In the genomic region with DNA sequence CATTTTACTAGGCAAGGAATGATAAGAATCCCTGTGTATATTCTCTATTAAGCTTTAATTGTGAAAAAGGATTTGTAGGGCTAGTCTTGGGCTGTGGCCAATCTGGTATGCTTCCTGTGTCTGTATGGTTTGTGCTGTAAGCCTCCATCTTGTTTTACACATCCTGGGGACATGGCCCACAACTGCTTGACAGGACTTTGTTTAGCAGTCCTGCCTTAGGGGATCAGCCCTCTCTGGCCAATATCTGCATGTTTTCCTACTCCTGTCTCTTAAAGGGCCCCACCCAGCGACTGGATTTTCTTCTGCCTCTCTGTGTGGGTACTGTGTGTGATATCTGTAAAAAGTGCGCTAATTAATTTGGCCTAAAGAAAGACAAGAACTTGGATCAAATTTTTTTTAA, we compare ENCODE assay signal across 23 cellular contexts.
"Had no signal": no experiment of that assay in that cellular context is flagged by ENCODE, and none has a peak within 500 bp of the region (broad histone marks: within the 10 kb centered on the region; RNA-seq: fewer than 3 reads in every experiment).

No MANE protein-coding gene starts in this region.

- H3K27ac Mint-ChIP-seq: activated CD4-positive, alpha-beta memory T cell treated with anti-CD3 and anti-CD28 coated beads, Interleukin-2, amount 10 ng/mL, durations not matched to agents 7 days and 5 days; activated CD8-positive, alpha-beta memory T cell treated with anti-CD3 and anti-CD28 coated beads, Interleukin-2, amount 10 ng/mL, durations not matched to agents 7 days and 5 days; activated naive CD4-positive, alpha-beta T cell treated with anti-CD3 and anti-CD28 coated beads, Interleukin-2, amount 10 ng/mL, durations not matched to agents 7 days and 5 days; dendritic cell treated with granulocyte-macrophage colony-stimulating factor and Interleukin-4, amounts not matched to agents 40 ng/mL and 50 ng/mL, for 4 days; naive thymus-derived CD4-positive, alpha-beta T cell; stimulated activated naive B cell treated with anti-CD40 and anti-IgM and Interleukin-4, amounts not matched to agents 10 μg/mL and 1 μg/mL and 100 μg/mL, for 72 hours; type B pancreatic cell had no signal

- H3K4me3 ChIP-seq: body of pancreas, heart right ventricle, left lung, lung, sigmoid colon, thoracic aorta, vagina had no signal

- H3K4me3 Mint-ChIP-seq: activated CD4-positive, alpha-beta memory T cell treated with anti-CD3 and anti-CD28 coated beads, Interleukin-2, amount 10 ng/mL, durations not matched to agents 7 days and 5 days; activated CD8-positive, alpha-beta memory T cell treated with anti-CD3 and anti-CD28 coated beads, Interleukin-2, amount 10 ng/mL, durations not matched to agents 7 days and 5 days; activated naive CD4-positive, alpha-beta T cell treated with anti-CD3 and anti-CD28 coated beads, Interleukin-2, amount 10 ng/mL, durations not matched to agents 7 days and 5 days; dendritic cell treated with granulocyte-macrophage colony-stimulating factor and Interleukin-4, amounts not matched to agents 40 ng/mL and 50 ng/mL, for 4 days; naive thymus-derived CD4-positive, alpha-beta T cell; neural crest cell; stimulated activated naive B cell treated with anti-CD40 and anti-IgM and Interleukin-4, amounts not matched to agents 10 μg/mL and 1 μg/mL and 100 μg/mL, for 72 hours; type B pancreatic cell had no signal

- DNase-seq: activated CD4-positive, alpha-beta memory T cell treated with anti-CD3 and anti-CD28 coated beads, Interleukin-2, amount 10 ng/mL, durations not matched to agents 7 days and 5 days; activated CD4-positive, alpha-beta T cell treated with anti-CD3 and anti-CD28 coated beads for 48 hours; activated CD8-positive, alpha-beta memory T cell treated with anti-CD3 and anti-CD28 coated beads, Interleukin-2, amount 10 ng/mL, durations not matched to agents 7 days and 5 days; activated effector memory CD4-positive, alpha-beta T cell treated with anti-CD3 and anti-CD28 coated beads, Interleukin-2, amount 50 U/mL, for 16 hours; activated naive CD4-positive, alpha-beta T cell treated with anti-CD3 and anti-CD28 coated beads, Interleukin-2, amount 10 ng/mL, durations not matched to agents 7 days and 5 days; activated T-cell treated with anti-CD3 and anti-CD28 coated beads for 4 hours; body of pancreas; effector CD4-positive, alpha-beta T cell; heart right ventricle; kidney glomerular epithelial cell; left lung; naive thymus-derived CD4-positive, alpha-beta T cell; sigmoid colon; stimulated activated CD4-positive, alpha-beta T cell treated with anti-CD3 and anti-CD28 coated beads, Interleukin-2, amount 100 ng/mL, for 48 hours; stimulated activated CD8-positive, alpha-beta memory T cell treated with anti-CD3 and anti-CD28 coated beads, Interleukin-4, amount 100 ng/mL, for 48 hours; stimulated activated naive B cell treated with anti-CD40 and anti-IgM and Interleukin-4, amounts not matched to agents 10 μg/mL and 1 μg/mL and 100 μg/mL, for 72 hours; T-helper 9 cell had no signal

- H3K4me1 Mint-ChIP-seq: activated CD4-positive, alpha-beta memory T cell treated with anti-CD3 and anti-CD28 coated beads, Interleukin-2, amount 10 ng/mL, durations not matched to agents 7 days and 5 days; activated CD8-positive, alpha-beta memory T cell treated with anti-CD3 and anti-CD28 coated beads, Interleukin-2, amount 10 ng/mL, durations not matched to agents 7 days and 5 days; activated naive CD4-positive, alpha-beta T cell treated with anti-CD3 and anti-CD28 coated beads, Interleukin-2, amount 10 ng/mL, durations not matched to agents 7 days and 5 days; naive thymus-derived CD4-positive, alpha-beta T cell; stimulated activated naive B cell treated with anti-CD40 and anti-IgM and Interleukin-4, amounts not matched to agents 10 μg/mL and 1 μg/mL and 100 μg/mL, for 72 hours had no signal

- H3K27me3 ChIP-seq: body of pancreas, heart right ventricle, left lung, sigmoid colon, vagina had no signal

- H3K27ac ChIP-seq: body of pancreas, heart right ventricle, left lung, sigmoid colon, thoracic aorta, vagina had no signal

- ATAC-seq: activated CD8-positive, alpha-beta memory T cell treated with anti-CD3 and anti-CD28 coated beads, Interleukin-2, amount 10 ng/mL, durations not matched to agents 7 days and 5 days; body of pancreas; heart right ventricle; left lung; naive thymus-derived CD4-positive, alpha-beta T cell; stimulated activated naive B cell treated with anti-CD40 and anti-IgM and Interleukin-4, amounts not matched to agents 10 μg/mL and 1 μg/mL and 100 μg/mL, for 72 hours had no signal

- H3K36me3 ChIP-seq: heart right ventricle, left lung, sigmoid colon, thoracic aorta, vagina had no signal

- H3K4me1 ChIP-seq: body of pancreas, heart right ventricle, left lung, sigmoid colon, vagina had no signal

- H3K27me3 Mint-ChIP-seq: activated CD4-positive, alpha-beta memory T cell treated with anti-CD3 and anti-CD28 coated beads, Interleukin-2, amount 10 ng/mL, durations not matched to agents 7 days and 5 days; activated CD8-positive, alpha-beta memory T cell treated with anti-CD3 and anti-CD28 coated beads, Interleukin-2, amount 10 ng/mL, durations not matched to agents 7 days and 5 days; activated naive CD4-positive, alpha-beta T cell treated with anti-CD3 and anti-CD28 coated beads, Interleukin-2, amount 10 ng/mL, durations not matched to agents 7 days and 5 days; dendritic cell treated with granulocyte-macrophage colony-stimulating factor and Interleukin-4, amounts not matched to agents 40 ng/mL and 50 ng/mL, for 4 days; naive thymus-derived CD4-positive, alpha-beta T cell; stimulated activated naive B cell treated with anti-CD40 and anti-IgM and Interleukin-4, amounts not matched to agents 10 μg/mL and 1 μg/mL and 100 μg/mL, for 72 hours; type B pancreatic cell had no signal

- H3K9me3 ChIP-seq: body of pancreas, sigmoid colon, thoracic aorta, vagina had no signal

- H3K36me3 Mint-ChIP-seq: activated CD8-positive, alpha-beta memory T cell treated with anti-CD3 and anti-CD28 coated beads, Interleukin-2, amount 10 ng/mL, durations not matched to agents 7 days and 5 days; activated naive CD4-positive, alpha-beta T cell treated with anti-CD3 and anti-CD28 coated beads, Interleukin-2, amount 10 ng/mL, durations not matched to agents 7 days and 5 days; stimulated activated naive B cell treated with anti-CD40 and anti-IgM and Interleukin-4, amounts not matched to agents 10 μg/mL and 1 μg/mL and 100 μg/mL, for 72 hours; type B pancreatic cell had no signal
